Comparison of ENCODE assay signal across 32 cellular contexts in the genomic region with DNA sequence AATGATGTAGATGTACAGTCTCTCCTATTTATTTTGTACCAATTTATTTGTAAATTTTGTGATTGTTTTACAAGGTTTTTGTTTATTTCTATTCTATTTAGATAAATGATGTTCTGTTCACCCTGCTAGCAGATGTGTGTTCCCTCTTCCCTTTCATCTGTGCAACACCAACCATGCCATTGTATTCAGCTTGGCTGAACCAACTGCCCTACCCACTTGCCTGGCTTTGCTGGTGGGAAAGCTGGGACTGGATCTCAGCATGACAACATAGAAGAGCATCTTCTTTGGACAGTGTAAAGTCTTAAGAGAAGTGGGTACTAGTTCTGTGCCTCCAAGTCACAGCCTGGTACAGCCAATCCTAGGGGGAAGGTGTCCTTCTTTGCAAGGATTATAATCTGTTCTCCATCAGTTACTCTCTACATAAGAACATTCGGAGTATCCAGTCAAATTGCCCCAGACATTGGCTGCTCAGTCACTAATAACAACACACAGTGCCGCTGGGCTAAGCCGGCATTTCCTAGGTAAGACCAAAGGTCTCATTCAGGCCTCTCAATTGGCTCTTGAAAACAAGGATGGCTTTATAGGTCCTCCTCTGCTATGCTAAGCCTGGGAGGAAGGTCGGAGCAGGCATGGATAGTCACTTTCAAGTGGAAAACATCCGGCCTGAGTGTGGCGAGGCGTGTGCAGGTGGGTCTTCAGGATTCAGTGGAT.
DNase-seq lines count a peak whose midpoint lies in the region; ATAC-seq and TF ChIP-seq lines count a peak whose summit lies in the region.
"Had no signal": no experiment of that assay in that cellular context is flagged by ENCODE, and none has a peak within 500 bp of the region (broad histone marks: within the 10 kb centered on the region; RNA-seq: fewer than 3 reads in every experiment).

No MANE protein-coding gene starts in this region.

- H3K9me3 ChIP-seq in cardiac muscle cell (ENCODE audit: low read depth), result no peaks in the 10 kb centered on the region
- H3K9me3 ChIP-seq: Caco-2, colonic mucosa, left lung, SK-N-SH, upper lobe of left lung had no signal

- H3K27ac Mint-ChIP-seq in effector memory CD8-positive, alpha-beta T cell, result peak overlapping the region; percentile 39 to 73
- peak overlapping the region; percentile 16 for H3K27ac Mint-ChIP-seq in type B pancreatic cell
- H3K27ac Mint-ChIP-seq: activated CD4-positive, alpha-beta memory T cell treated with anti-CD3 and anti-CD28 coated beads, Interleukin-2, amount 10 ng/mL, durations not matched to agents 7 days and 5 days; B cell; mesothelial cell of epicardium; T-helper 1 cell treated with Interleukin-12 subunit alpha and Interleukin-12 subunit beta and Interleukin-4 antibody, amounts not matched to agents 30 μg/mL and 1 μg/mL, for 36 hours had no signal

- peak overlapping the region; percentile 23 for H3K27ac ChIP-seq in cardiac muscle cell
- H3K27ac ChIP-seq: brain microvascular endothelial cell, colonic mucosa, left lung, RWPE1, upper lobe of left lung had no signal

- no peaks in the 10 kb centered on the region for H3K4me1 ChIP-seq in cardiac muscle cell (ENCODE audit: low read depth)
- H3K4me1 ChIP-seq: Caco-2, colonic mucosa, left lung, upper lobe of left lung had no signal

- no peak for DNase-seq in cardiac muscle cell (ENCODE audit: low read depth in 1 of 2, low spot score in 1 of 2)
- no peak for DNase-seq in left cardiac atrium
- DNase-seq in effector memory CD8-positive, alpha-beta T cell, result no peak
- peak; percentile 47 for DNase-seq in midbrain (lab: John Stamatoyannopoulos, UW)
- DNase-seq in type B pancreatic cell (ENCODE audit: extremely low spot score, unreplicated experiment), result no peak
- DNase-seq in HuH-7.5 (ENCODE audit: low spot score), result no peak
- no peak for DNase-seq in foreskin fibroblast
- DNase-seq in Right ventricle myocardium superior, result no peak
- DNase-seq: activated CD4-positive, alpha-beta memory T cell treated with anti-CD3 and anti-CD28 coated beads, Interleukin-2, amount 10 ng/mL, durations not matched to agents 7 days and 5 days; activated CD4-positive, alpha-beta T cell treated with anti-CD3 and anti-CD28 coated beads for 1 hour; activated CD8-positive, alpha-beta memory T cell treated with anti-CD3 and anti-CD28 coated beads, Interleukin-2, amount 50 U/mL, for 48 hours; activated gamma-delta T cell; brain microvascular endothelial cell; Caco-2; colonic mucosa; DMS79; foreskin melanocyte; GF-D8; left lung; MV-4-11; naive thymus-derived CD8-positive, alpha-beta T cell; NCI-H146; NCI-H446; NCI-H82; SK-N-SH; stimulated activated CD4-positive, alpha-beta T cell treated with anti-CD3 and anti-CD28 coated beads, Interleukin-2, amount 100 ng/mL, for 24 hours; upper lobe of left lung had no signal

- H3K9me3 Mint-ChIP-seq in effector memory CD8-positive, alpha-beta T cell, result no peaks in the 10 kb centered on the region
- H3K9me3 Mint-ChIP-seq in type B pancreatic cell, result no peaks in the 10 kb centered on the region
- H3K9me3 Mint-ChIP-seq: activated CD4-positive, alpha-beta memory T cell treated with anti-CD3 and anti-CD28 coated beads, Interleukin-2, amount 10 ng/mL, durations not matched to agents 7 days and 5 days; mesothelial cell of epicardium; naive thymus-derived CD8-positive, alpha-beta T cell; T-helper 1 cell treated with Interleukin-12 subunit alpha and Interleukin-12 subunit beta and Interleukin-4 antibody, amounts not matched to agents 30 μg/mL and 1 μg/mL, for 36 hours had no signal

- peaks cover 22% of the 10 kb centered on the region for H3K36me3 Mint-ChIP-seq in effector memory CD8-positive, alpha-beta T cell (ENCODE audit: insufficient read depth)
- peaks cover 26% of the 10 kb centered on the region for H3K36me3 Mint-ChIP-seq in type B pancreatic cell

- no peaks in the 10 kb centered on the region for H3K27me3 Mint-ChIP-seq in effector memory CD8-positive, alpha-beta T cell
- no peaks in the 10 kb centered on the region for H3K27me3 Mint-ChIP-seq in type B pancreatic cell
- H3K27me3 Mint-ChIP-seq: activated CD4-positive, alpha-beta memory T cell treated with anti-CD3 and anti-CD28 coated beads, Interleukin-2, amount 10 ng/mL, durations not matched to agents 7 days and 5 days; B cell; naive thymus-derived CD8-positive, alpha-beta T cell had no signal

- H3K4me3 ChIP-seq in cardiac muscle cell (no peak overlapping the region), foreskin fibroblast (ENCODE audit: low read depth in 1 of 2, low read length in 2 of 2) (no peak overlapping the region)
- H3K4me3 ChIP-seq: colonic mucosa, left lung, upper lobe of left lung had no signal

- no peaks in the 10 kb centered on the region for H3K27me3 ChIP-seq in cardiac muscle cell
- H3K27me3 ChIP-seq: brain microvascular endothelial cell, colonic mucosa, left lung, upper lobe of left lung had no signal

- H3K36me3 ChIP-seq in cardiac muscle cell, result peaks cover 18% of the 10 kb centered on the region
- H3K36me3 ChIP-seq: colonic mucosa had no signal

- H3K4me3 Mint-ChIP-seq in effector memory CD8-positive, alpha-beta T cell, result no peak overlapping the region
- H3K4me3 Mint-ChIP-seq in type B pancreatic cell, result no peak overlapping the region
- H3K4me3 Mint-ChIP-seq: activated CD4-positive, alpha-beta memory T cell treated with anti-CD3 and anti-CD28 coated beads, Interleukin-2, amount 10 ng/mL, durations not matched to agents 7 days and 5 days; B cell; mesothelial cell of epicardium; naive thymus-derived CD8-positive, alpha-beta T cell; T-helper 1 cell treated with Interleukin-12 subunit alpha and Interleukin-12 subunit beta and Interleukin-4 antibody, amounts not matched to agents 30 μg/mL and 1 μg/mL, for 36 hours had no signal

- ATAC-seq in left cardiac atrium (no peak), Right ventricle myocardium superior (ENCODE audit: poor library complexity) (no peak)
- ATAC-seq in effector memory CD8-positive, alpha-beta T cell (replicated peaks), result no peak
- ATAC-seq: esophagus mucosa; left lung; naive thymus-derived CD8-positive, alpha-beta T cell had no signal

- TF ChIP-seq CTCF in cardiac muscle cell (IDR thresholded peaks at IDR 0.05; ENCODE audit: low read depth, low read length) (no peak), type B pancreatic cell (conservative IDR thresholded peaks at IDR 0.05) (no peak), foreskin fibroblast (IDR thresholded peaks at IDR 0.05; ENCODE audit: low read depth, low read length) (no peak)

- intact Hi-C loops in left cardiac atrium (cut with DNase I) (no loop called here), Right ventricle myocardium superior (cut with DNase I) (no loop called here)

- H3K4me1 Mint-ChIP-seq in effector memory CD8-positive, alpha-beta T cell (ENCODE audit: low read depth in 2 of 2), result peaks cover 0 to 3% of the 10 kb centered on the region in 2 donors
- no peaks in the 10 kb centered on the region for H3K4me1 Mint-ChIP-seq in type B pancreatic cell (ENCODE audit: unreplicated experiment)
- H3K4me1 Mint-ChIP-seq: B cell; mesothelial cell of epicardium; naive thymus-derived CD8-positive, alpha-beta T cell had no signal
